8 cellular contexts compared by ENCODE assay signal in genomic region chr3:68172039-68172438, GRCh38.
"Had no signal": no experiment of that assay in that cellular context is flagged by ENCODE, and none has a peak within 500 bp of the region (broad histone marks: within the 10 kb centered on the region; RNA-seq: fewer than 3 reads in every experiment).

No MANE protein-coding gene starts in this region.

- H3K4me3 Mint-ChIP-seq: IgD-negative memory B cell had no signal

- H3K9ac ChIP-seq: KMS-11 had no signal

- H3K27ac Mint-ChIP-seq: IgD-negative memory B cell had no signal

- H3K4me2 ChIP-seq: KMS-11 had no signal

- H3K27me3 Mint-ChIP-seq: IgD-negative memory B cell had no signal

- FAIRE-seq: HTR-8/SVneo, K562 had no signal

- ATAC-seq: K562 had no signal

- H3K4me3 ChIP-seq: K562 had no signal

- DNase-seq: IMR-90, KBM-7, KG1 had no signal

- H3K36me3 Mint-ChIP-seq: IgD-negative memory B cell had no signal

- H3K27ac ChIP-seq: HL-60, KMS-11 had no signal
